In genomic region chr1:3530086-3530930, GRCh38 we compare ENCODE assay signal across 8 cellular contexts.
DNase-seq lines count a peak whose midpoint lies in the region; ATAC-seq and TF ChIP-seq lines count a peak whose summit lies in the region.

No MANE protein-coding gene starts in this region.

- peak overlapping the region; percentile 77 to 90 (median 85) for H3K27ac ChIP-seq in stomach

- no peaks in the 10 kb centered on the region; the same call in 1 of the 2 replicates for H3K27me3 Mint-ChIP-seq in HFFc6 (ENCODE audit: insufficient read depth)
- H3K27me3 Mint-ChIP-seq in activated T-cell treated with anti-CD3 and anti-CD28 coated beads, Interleukin-2, amount 50 U/mL, for 4 hours (ENCODE audit: low read depth) = no peaks in the 10 kb centered on the region

- peaks cover 0 to 21% (median 0%) of the 10 kb centered on the region in 3 donors for H3K27me3 ChIP-seq in stomach

- H3K36me3 ChIP-seq in stomach = no peaks in the 10 kb centered on the region

- TF ChIP-seq CTCF in AG10803 (conservative IDR thresholded peaks at IDR 0.05; ENCODE audit: low read length) = peak; percentile 11; the same call in 1 of the 2 replicates
- TF ChIP-seq CTCF in HFFc6 (IDR thresholded peaks at IDR 0.05) = peak; percentile 25
- TF ChIP-seq CTCF in stomach (IDR thresholded peaks at IDR 0.05) = peak in 2 of 7 experiments; percentile 11 to 28

- H3K9me3 ChIP-seq in stomach = no peaks in the 10 kb centered on the region

- no peak for DNase-seq in AG10803 (ENCODE audit: low read depth)
- no peak for DNase-seq in HFFc6
- DNase-seq in activated T-cell treated with anti-CD3 and anti-CD28 coated beads, Interleukin-2, amount 50 U/mL, for 4 hours = no peak
- peak; percentile 70 for DNase-seq in iPS-NIHi11 (ENCODE audit: low spot score)
- peak; percentile 64 for DNase-seq in stomach
- no peak for DNase-seq in cerebellar nuclear complex (lab: John Stamatoyannopoulos, UW)
- DNase-seq in NCI-H187 treated with DMSO at 0.1 percent for 48 hours (lab: John Stamatoyannopoulos, UW) = no peak

- H3K4me1 Mint-ChIP-seq in HFFc6 (ENCODE audit: low read depth) = peaks cover 23% of the 10 kb centered on the region
- peaks cover 19% of the 10 kb centered on the region for H3K4me1 Mint-ChIP-seq in activated T-cell treated with anti-CD3 and anti-CD28 coated beads, Interleukin-2, amount 50 U/mL, for 4 hours (ENCODE audit: low read depth)

- ATAC-seq in activated T-cell treated with anti-CD3 and anti-CD28 coated beads, Interleukin-2, amount 50 U/mL, for 4 hours = no peak
- no peak for ATAC-seq in GM21723 (IDR thresholded peaks at IDR 0.05; ENCODE audit: unreplicated experiment)

- no peaks in the 10 kb centered on the region for H3K36me3 Mint-ChIP-seq in HFFc6 (ENCODE audit: low read depth)
- no peaks in the 10 kb centered on the region for H3K36me3 Mint-ChIP-seq in activated T-cell treated with anti-CD3 and anti-CD28 coated beads, Interleukin-2, amount 50 U/mL, for 4 hours (ENCODE audit: insufficient read depth)

- no peaks in the 10 kb centered on the region for H3K9me3 Mint-ChIP-seq in HFFc6
- H3K9me3 Mint-ChIP-seq in activated T-cell treated with anti-CD3 and anti-CD28 coated beads, Interleukin-2, amount 50 U/mL, for 4 hours = no peaks in the 10 kb centered on the region

- H3K4me3 ChIP-seq in AG10803 (ENCODE audit: low read length) (peak overlapping the region; percentile 75), stomach (peak overlapping the region; percentile 58 to 80 (median 70))

- no peak for TF ChIP-seq POLR2A in stomach (IDR thresholded peaks at IDR 0.05)

- 17 to 48% (median 32%) methylated on average over 18 to 32 of the region's 32 CpGs for WGBS in stomach, 5 donors

- H3K4me3 Mint-ChIP-seq in HFFc6 = peak overlapping the region; percentile 85
- H3K4me3 Mint-ChIP-seq in activated T-cell treated with anti-CD3 and anti-CD28 coated beads, Interleukin-2, amount 50 U/mL, for 4 hours = peak overlapping the region; percentile 76

- no peak overlapping the region; the same call in 1 of the 2 replicates for H3K27ac Mint-ChIP-seq in HFFc6

- H3K4me1 ChIP-seq in stomach = peaks cover 24 to 34% (median 32%) of the 10 kb centered on the region in 4 donors

- TF ChIP-seq EP300 in stomach (IDR thresholded peaks at IDR 0.05) = no peak

- intact Hi-C loops in stomach (cut with DNase I; ENCODE audit: low total_unique reads) = no loop called here

Comparison
In these comparisons a context has a peak if more than half of its experiments do, and no peak if none do; other contexts are left out.
1. DNase-seq: peak in iPS-NIHi11 (single experiment) and stomach (single experiment); none in AG10803 (single experiment), HFFc6 (single experiment), activated T-cell treated with anti-CD3 and anti-CD28 coated beads, Interleukin-2, amount 50 U/mL, for 4 hours (single experiment), cerebellar nuclear complex (0 of 2) and NCI-H187 treated with DMSO at 0.1 percent for 48 hours (single experiment).